ENCODE assay signal across 29 cellular contexts in the genomic region with DNA sequence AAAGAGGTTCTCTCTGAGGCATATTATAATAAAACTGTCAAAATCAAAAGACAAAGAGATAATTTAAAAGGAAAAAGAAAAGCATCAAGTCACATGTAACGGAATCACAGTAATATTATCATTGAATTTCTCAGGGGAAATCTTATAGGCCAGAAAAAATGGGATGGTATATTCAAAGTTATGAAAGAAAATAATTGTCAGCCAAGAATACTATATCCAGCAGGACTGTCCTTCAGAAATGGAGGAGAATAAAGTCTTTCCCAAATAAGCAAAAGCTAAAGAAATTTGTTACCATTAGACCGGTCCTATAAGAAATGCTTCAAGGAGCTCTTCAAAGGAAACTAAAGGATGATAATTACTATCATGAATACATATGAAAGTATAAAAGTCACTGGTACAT.
"Had no signal": no experiment of that assay in that cellular context is flagged by ENCODE, and none has a peak within 500 bp of the region (broad histone marks: within the 10 kb centered on the region; RNA-seq: fewer than 3 reads in every experiment).

No MANE protein-coding gene starts in this region.

- H3K9me3 ChIP-seq: adrenal gland had no signal

- H3K27ac ChIP-seq: adrenal gland, ascending aorta, body of pancreas, brain microvascular endothelial cell, breast epithelium, cardiac muscle cell had no signal

- H3K36me3 ChIP-seq: adrenal gland, ascending aorta, brain microvascular endothelial cell, breast epithelium, cardiac muscle cell had no signal

- H3K4me3 ChIP-seq: adrenal gland, ascending aorta, body of pancreas, breast epithelium, cardiac muscle cell had no signal

- H3K4me1 ChIP-seq: adrenal gland, ascending aorta, body of pancreas, breast epithelium had no signal

- DNase-seq: activated effector memory CD4-positive, alpha-beta T cell treated with anti-CD3 and anti-CD28 coated beads, Interleukin-2, amount 50 U/mL, for 16 hours; activated effector memory CD4-positive, alpha-beta T cell treated with Interleukin-2 at 50 U/mL for 16 hours; activated gamma-delta T cell; activated gamma-delta T cell treated with Interleukin-2 at 50 U/mL for 16 hours; activated naive CD4-positive, alpha-beta T cell; activated naive CD4-positive, alpha-beta T cell treated with anti-CD3 and anti-CD28 coated beads for 36 hours; activated naive CD4-positive, alpha-beta T cell treated with anti-CD3 and anti-CD28 coated beads, Interleukin-2, amount 10 ng/mL, durations not matched to agents 7 days and 5 days; activated naive CD4-positive, alpha-beta T cell treated with anti-CD3 and anti-CD28 coated beads, Interleukin-2, amount 50 U/mL, for 16 hours; activated naive CD4-positive, alpha-beta T cell treated with Interleukin-2 at 50 U/mL for 16 hours; activated naive CD8-positive, alpha-beta T cell treated with anti-CD3 and anti-CD28 coated beads for 36 hours; activated naive CD8-positive, alpha-beta T cell treated with anti-CD3 and anti-CD28 coated beads, Interleukin-2, amount 10 ng/mL, durations not matched to agents 7 days and 5 days; activated naive CD8-positive, alpha-beta T cell treated with anti-CD3 and anti-CD28 coated beads, Interleukin-2, amount 50 U/mL, for 24 hours; activated T-cell treated with anti-CD3 and anti-CD28 coated beads, Interleukin-2, amount 50 U/mL, for 24 hours; activated T-cell treated with anti-CD3 and anti-CD28 coated beads, Interleukin-2, amount 50 U/mL, for 4 hours; activated T-cell treated with anti-CD3 and anti-CD28 coated beads, Interleukin-2, amount 50 U/mL, for 48 hours; activated T-cell treated with anti-CD3 and anti-CD28 coated beads, Interleukin-2, amount 50 U/mL, for 72 hours; adrenal gland; amniotic stem cell; amygdala; anterior cingulate cortex; aorta; body of pancreas; brain microvascular endothelial cell; caudate nucleus; central memory CD4-positive, alpha-beta T cell; cerebellar nuclear complex had no signal
